Comparison of ENCODE assay signal across 9 cellular contexts in the genomic region with DNA sequence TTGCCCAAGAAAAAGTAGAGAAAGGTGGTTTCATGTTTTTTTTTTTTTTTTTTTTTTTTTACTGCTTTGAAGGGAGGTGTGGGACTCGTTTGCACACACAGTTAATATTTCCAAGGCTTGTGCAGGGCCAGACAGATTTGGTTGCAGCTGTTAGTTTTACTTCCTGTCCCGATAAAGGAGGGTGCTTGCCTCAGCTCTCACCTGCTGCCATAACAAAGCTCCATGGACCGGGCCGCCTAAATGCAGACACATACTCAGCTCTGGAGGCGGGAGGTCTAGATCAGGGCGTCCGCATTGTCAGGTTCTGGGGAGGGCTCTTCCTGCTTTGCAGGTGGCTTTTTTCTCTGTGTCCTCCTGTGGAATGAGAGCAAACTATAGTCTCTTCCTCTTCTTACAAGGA.
A peak's percentile ranks its signal among the peaks of the same experiment; 100 is the strongest.
DNase-seq lines count a peak whose midpoint lies in the region; ATAC-seq, FAIRE-seq and TF ChIP-seq lines count a peak whose summit lies in the region.
"Had no signal": no experiment of that assay in that cellular context is flagged by ENCODE, and none has a peak within 500 bp of the region (broad histone marks: within the 10 kb centered on the region; RNA-seq: fewer than 3 reads in every experiment).

No MANE protein-coding gene starts in this region.

- CTCF ChIA-PET in activated B cell treated with CpG ODN at 0.5 μM for 24 hours (lab: Charles Lee), result interaction anchor here (0.6 to 4.2 kb wide), 3 partner anchors 31 to 579 kb away, joined by 3 to 49 read pairs (median 3); no protein-coding TSS in a partner anchor

- no peak overlapping the region for H3K27ac ChIP-seq in thyroid gland

- peaks cover 40 to 43% of the 10 kb centered on the region in 2 donors for H3K4me1 ChIP-seq in thyroid gland

- no peaks in the 10 kb centered on the region for H3K36me3 Mint-ChIP-seq in activated B cell treated with CpG ODN at 0.5 μM for 24 hours (ENCODE audit: low read depth)

- DNase-seq in stimulated activated naive CD4-positive, alpha-beta T cell (lab: John Stamatoyannopoulos, UW), result peak; percentile 6 to 29 (median 12)
- DNase-seq in stimulated activated naive CD4-positive, alpha-beta T cell treated with Interleukin-2 at 50 U/mL for 16 hours (lab: John Stamatoyannopoulos, UW), result no peak
- DNase-seq in activated B cell treated with CpG ODN at 0.5 μM for 24 hours (peak; percentile 48), glomerular visceral epithelial cell (ENCODE audit: extremely low spot score) (no peak), NCI-H2196 treated with DMSO at 0.1 percent for 48 hours (lab: John Stamatoyannopoulos, UW; ENCODE audit: unreplicated experiment) (no peak), RCC 7860 (ENCODE audit: low spot score) (no peak), thyroid gland (no peak)
- DNase-seq: DND-41 had no signal

- no peaks in the 10 kb centered on the region for H3K9me3 Mint-ChIP-seq in activated B cell treated with CpG ODN at 0.5 μM for 24 hours

- POLR2A ChIA-PET in activated B cell treated with CpG ODN at 0.5 μM for 24 hours (lab: Charles Lee), result interaction anchor here (0.5 to 6.8 kb wide), 9 partner anchors 13 to 172 kb away, joined by 3 to 90 read pairs (median 5); partner anchors contain the start of genes HPCAL1 and ODC1

- WGBS in thyroid gland, 2 donors, result 88 to 95% methylated on average over 7 of the region's 7 CpGs

- TF ChIP-seq POLR2A in thyroid gland (IDR thresholded peaks at IDR 0.05), result no peak

- H3K9me3 ChIP-seq in thyroid gland, result no peaks in the 10 kb centered on the region

- H3K27me3 Mint-ChIP-seq in activated B cell treated with CpG ODN at 0.5 μM for 24 hours, result no peaks in the 10 kb centered on the region

- H3K27me3 ChIP-seq in thyroid gland, result no peaks in the 10 kb centered on the region

- no peak for FAIRE-seq in RCC 7860 (lab: Jason Lieb, UNC)

- TF ChIP-seq CTCF in activated B cell treated with CpG ODN at 0.5 μM for 24 hours (IDR thresholded peaks at IDR 0.05) (no peak), thyroid gland (IDR thresholded peaks at IDR 0.05) (no peak)

- H3K27ac Mint-ChIP-seq in activated B cell treated with CpG ODN at 0.5 μM for 24 hours, result peak overlapping the region; percentile 92

- H3K4me3 ChIP-seq in thyroid gland (replicated peaks in 1 of 3), result no peak overlapping the region

- no peaks in the 10 kb centered on the region for H3K36me3 ChIP-seq in thyroid gland

- peak; percentile 69 for ATAC-seq in HG03108 (IDR thresholded peaks at IDR 0.05; ENCODE audit: unreplicated experiment)
- peak; percentile 58 for ATAC-seq in activated B cell treated with CpG ODN at 0.5 μM for 24 hours (ENCODE audit: low read depth)

- peaks cover 94% of the 10 kb centered on the region for H3K4me1 Mint-ChIP-seq in activated B cell treated with CpG ODN at 0.5 μM for 24 hours

- H3K4me3 Mint-ChIP-seq in activated B cell treated with CpG ODN at 0.5 μM for 24 hours, result peak overlapping the region; percentile 73

- intact Hi-C loops in activated B cell treated with CpG ODN at 0.5 μM for 24 hours (cut with micrococcal nuclease) (loop anchor here (1.0 to 2.0 kb wide), 3 partner anchors 31 to 76 kb away; partner anchors contain the start of genes HPCAL1 and ODC1), thyroid gland (cut with DNase I) (no loop called here)

Comparison
In these comparisons a context has a peak if more than half of its experiments do, and no peak if none do; other contexts are left out.
1. DNase-seq: peak in stimulated activated naive CD4-positive, alpha-beta T cell (6 of 6) and activated B cell treated with CpG ODN at 0.5 μM for 24 hours (single experiment); none in stimulated activated naive CD4-positive, alpha-beta T cell treated with Interleukin-2 at 50 U/mL for 16 hours (single experiment), glomerular visceral epithelial cell (single experiment), NCI-H2196 treated with DMSO at 0.1 percent for 48 hours (single experiment), RCC 7860 (single experiment) and thyroid gland (0 of 2).